In the genomic region with DNA sequence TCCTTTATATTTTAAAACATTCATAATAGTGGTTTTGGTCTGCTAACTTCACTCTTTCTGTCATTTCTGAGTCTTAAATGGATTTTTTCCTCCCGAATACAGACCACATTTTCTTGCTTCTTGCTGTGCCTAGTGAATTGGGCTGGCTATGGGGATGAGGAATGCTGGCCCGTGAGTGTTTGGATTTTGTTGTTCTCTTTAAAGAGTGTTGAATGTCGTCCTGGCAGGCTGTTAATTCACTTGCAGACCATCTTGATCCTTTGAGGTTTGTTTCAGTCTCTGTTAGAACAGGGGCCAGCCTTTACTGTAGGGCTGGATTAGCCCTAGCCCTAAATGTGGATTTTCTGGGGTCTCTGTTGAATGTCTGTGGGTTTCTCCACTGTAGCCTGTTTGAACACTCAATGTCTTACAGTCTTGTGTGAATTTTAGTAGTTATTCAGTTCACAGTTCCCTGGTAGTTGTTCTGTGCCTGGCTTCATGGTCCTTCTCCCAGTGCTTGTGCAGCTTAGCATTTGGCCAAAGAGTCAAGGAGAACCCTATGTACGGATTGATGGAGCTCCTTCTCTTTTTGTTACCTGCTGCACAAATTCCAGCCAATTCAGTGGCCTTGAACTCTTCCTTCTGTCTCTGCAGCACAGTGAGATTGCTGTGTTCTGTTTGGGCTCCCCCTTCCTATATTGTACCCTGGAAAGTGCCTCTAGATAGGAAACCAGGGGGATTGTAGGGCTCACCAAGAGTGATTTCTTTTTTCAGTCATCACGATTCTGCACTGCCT, we compare ENCODE assay signal across 9 cellular contexts.
A peak's percentile ranks its signal among the peaks of the same experiment; 100 is the strongest.
DNase-seq lines count a peak whose midpoint lies in the region; ATAC-seq and TF ChIP-seq lines count a peak whose summit lies in the region.
"Had no signal": no experiment of that assay in that cellular context is flagged by ENCODE, and none has a peak within 500 bp of the region (broad histone marks: within the 10 kb centered on the region; RNA-seq: fewer than 3 reads in every experiment).

No MANE protein-coding gene starts in this region.

- H3K79me2 ChIP-seq in ACC112 (ENCODE audit: control insufficient read depth, insufficient read depth, low read length, unreplicated experiment) = peaks cover 93% of the 10 kb centered on the region

- H3K4me1 ChIP-seq in ACC112 (ENCODE audit: control insufficient read depth, insufficient read depth, low read length, unreplicated experiment) = peaks cover 39% of the 10 kb centered on the region

- peaks cover 91% of the 10 kb centered on the region for H3K4me1 Mint-ChIP-seq in activated B cell treated with CpG ODN at 0.5 μM for 24 hours

- peaks cover 19% of the 10 kb centered on the region for H3K36me3 Mint-ChIP-seq in activated B cell treated with CpG ODN at 0.5 μM for 24 hours (ENCODE audit: low read depth)

- H3K4me3 ChIP-seq in ACC112 (ENCODE audit: low read depth, low read length) (peak overlapping the region; percentile 55; the same call in 1 of the 2 replicates), dorsolateral prefrontal cortex (no peak overlapping the region)

- H3K27me3 Mint-ChIP-seq in activated B cell treated with CpG ODN at 0.5 μM for 24 hours = no peaks in the 10 kb centered on the region

- no peak for TF ChIP-seq CTCF in activated B cell treated with CpG ODN at 0.5 μM for 24 hours (IDR thresholded peaks at IDR 0.05)
- no peak for TF ChIP-seq CTCF in dorsolateral prefrontal cortex (IDR thresholded peaks at IDR 0.05 in 54 of 56, conservative IDR thresholded peaks at IDR 0.05 in 2 of 56; ENCODE audit: low read depth in 1 of 56, partially characterized antibody in 56 of 56)

- intact Hi-C loops in activated B cell treated with CpG ODN at 0.5 μM for 24 hours (cut with micrococcal nuclease) = loop anchor here (2.0 to 5.0 kb wide), 2 partner anchors 35 to 195 kb away; partner anchors contain the start of gene VPS26C
- intact Hi-C loops in dorsolateral prefrontal cortex (cut with DNase I) = loop anchor here in 1 of 2 donors (5.0 kb wide), 1 partner anchor 95 kb away; the partner anchor contains the start of gene DYRK1A

- POLR2A ChIA-PET in activated B cell treated with CpG ODN at 0.5 μM for 24 hours (lab: Charles Lee) = no interaction called here

- H3K27ac ChIP-seq in ACC112 (ENCODE audit: low read depth, low read length) (peak overlapping the region; percentile 25), dorsolateral prefrontal cortex (peak overlapping the region in 10 of 59 donors; percentile 5 to 50 (median 20))

- CTCF ChIA-PET in activated B cell treated with CpG ODN at 0.5 μM for 24 hours (lab: Charles Lee) = interaction anchor here (0.8 to 4.0 kb wide), 5 partner anchors 11 to 71 kb away, joined by 3 to 10 read pairs (median 4); no protein-coding TSS in a partner anchor

- no peaks in the 10 kb centered on the region for H3K9me3 Mint-ChIP-seq in activated B cell treated with CpG ODN at 0.5 μM for 24 hours

- no peak overlapping the region for H3K4me3 Mint-ChIP-seq in activated B cell treated with CpG ODN at 0.5 μM for 24 hours

- peak overlapping the region; percentile 1 for H3K27ac Mint-ChIP-seq in activated B cell treated with CpG ODN at 0.5 μM for 24 hours

- DNase-seq in G401 (ENCODE audit: low spot score) (peak; percentile 49), activated B cell treated with CpG ODN at 0.5 μM for 24 hours (no peak), left lobe of liver (ENCODE audit: low spot score) (no peak), dorsolateral prefrontal cortex (no peak), NCI-H510A treated with DMSO at 0.1 percent for 48 hours (lab: John Stamatoyannopoulos, UW) (no peak), DMS114 treated with DMSO at 0.1 percent for 48 hours (lab: John Stamatoyannopoulos, UW; ENCODE audit: unreplicated experiment) (no peak)
- DNase-seq: DMS79 had no signal

- H3K27me3 ChIP-seq in ACC112 (ENCODE audit: insufficient read depth, low read length) (no peaks in the 10 kb centered on the region), dorsolateral prefrontal cortex (no peaks in the 10 kb centered on the region)

- H3K36me3 ChIP-seq in ACC112 (ENCODE audit: insufficient read depth, low read length) = no peaks in the 10 kb centered on the region

- ATAC-seq in activated B cell treated with CpG ODN at 0.5 μM for 24 hours (ENCODE audit: low read depth) (no peak), left lobe of liver (peak; percentile 23), HG03521 (IDR thresholded peaks at IDR 0.05; ENCODE audit: unreplicated experiment) (no peak)

- no peak overlapping the region for H2AFZ ChIP-seq in ACC112 (ENCODE audit: low read length, unreplicated experiment)

- in situ Hi-C loops in G401 (cut with HindIII; ENCODE audit: low sequenced_read_pairs) = no loop called here
